11 cellular contexts compared by ENCODE assay signal in the genomic region with DNA sequence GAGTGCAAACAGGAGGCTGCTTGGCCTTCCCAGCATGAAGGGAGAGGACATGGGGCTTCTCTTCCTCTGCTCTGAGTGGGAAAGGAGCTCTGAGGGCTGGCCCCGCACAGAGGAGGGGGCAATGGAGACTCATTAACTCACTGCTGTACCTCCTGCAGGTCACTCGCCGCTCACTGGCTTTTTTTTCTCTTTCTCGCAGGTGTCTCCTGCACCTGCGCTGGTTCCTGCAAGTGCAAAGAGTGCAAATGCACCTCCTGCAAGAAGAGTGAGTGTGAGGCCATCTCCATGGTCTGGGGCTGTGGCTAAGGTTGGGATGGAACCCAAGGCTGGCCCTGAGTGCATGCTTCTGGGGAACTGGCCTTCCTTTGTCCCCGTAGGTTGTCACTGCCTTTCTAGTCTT. TPM values are rescaled to one million over a fixed set of nuclear protein-coding genes. Genes with fewer than 3 reads are reported as not detected.
A peak's percentile ranks its signal among the peaks of the same experiment; 100 is the strongest.
DNase-seq lines count a peak whose midpoint lies in the region; ATAC-seq lines count a peak whose summit lies in the region.
"Had no signal": no experiment of that assay in that cellular context is flagged by ENCODE, and none has a peak within 500 bp of the region (broad histone marks: within the 10 kb centered on the region; RNA-seq: fewer than 3 reads in every experiment).

No MANE protein-coding gene starts in this region.

- no peaks in the 10 kb centered on the region for H3K36me3 Mint-ChIP-seq in activated CD4-positive, alpha-beta T cell treated with anti-CD3 and anti-CD28 coated beads for 36 hours (ENCODE audit: low read depth)
- no peaks in the 10 kb centered on the region for H3K36me3 Mint-ChIP-seq in activated T-helper 2 cell treated with anti-CD3 and anti-CD28 coated beads, Interferon-gamma antibody, Interleukin-2, Interleukin-4, amounts not matched to agents 10 μg/mL and 5 μg/mL and 100 μg/mL, durations not matched to agents 14 hours and 24 hours and 36 hours (ENCODE audit: low read depth)

- H3K27me3 Mint-ChIP-seq in activated CD4-positive, alpha-beta T cell treated with anti-CD3 and anti-CD28 coated beads for 36 hours: peaks cover 2% of the 10 kb centered on the region
- peaks cover 20% of the 10 kb centered on the region for H3K27me3 Mint-ChIP-seq in activated T-helper 2 cell treated with anti-CD3 and anti-CD28 coated beads, Interferon-gamma antibody, Interleukin-2, Interleukin-4, amounts not matched to agents 10 μg/mL and 5 μg/mL and 100 μg/mL, durations not matched to agents 14 hours and 24 hours and 36 hours (ENCODE audit: low read depth)
- H3K27me3 Mint-ChIP-seq in stimulated activated naive CD8-positive, alpha-beta T cell treated with anti-CD3 and anti-CD28 coated beads, Interleukin-15, amount 100 ng/mL, for 72 hours: no peaks in the 10 kb centered on the region

- peaks cover 19% of the 10 kb centered on the region for H3K4me1 Mint-ChIP-seq in activated CD4-positive, alpha-beta T cell treated with anti-CD3 and anti-CD28 coated beads for 36 hours
- H3K4me1 Mint-ChIP-seq in activated T-helper 2 cell treated with anti-CD3 and anti-CD28 coated beads, Interferon-gamma antibody, Interleukin-2, Interleukin-4, amounts not matched to agents 10 μg/mL and 5 μg/mL and 100 μg/mL, durations not matched to agents 14 hours and 24 hours and 36 hours (ENCODE audit: low read depth): peaks cover 21% of the 10 kb centered on the region
- H3K4me1 Mint-ChIP-seq in stimulated activated naive CD8-positive, alpha-beta T cell treated with anti-CD3 and anti-CD28 coated beads, Interleukin-15, amount 100 ng/mL, for 72 hours: peaks cover 40% of the 10 kb centered on the region

- intact Hi-C loops in activated CD4-positive, alpha-beta T cell treated with anti-CD3 and anti-CD28 coated beads for 36 hours (cut with DNase I, micrococcal nuclease): no loop called here
- intact Hi-C loops in activated T-helper 2 cell treated with anti-CD3 and anti-CD28 coated beads, Interferon-gamma antibody, Interleukin-2, Interleukin-4, amounts not matched to agents 10 μg/mL and 5 μg/mL and 100 μg/mL, durations not matched to agents 14 hours and 24 hours and 36 hours (cut with micrococcal nuclease): no loop called here

- POLR2A ChIA-PET in activated CD4-positive, alpha-beta T cell treated with anti-CD3 and anti-CD28 coated beads for 36 hours (lab: Charles Lee): no interaction called here

- CTCF ChIA-PET in activated CD4-positive, alpha-beta T cell treated with anti-CD3 and anti-CD28 coated beads for 36 hours (lab: Charles Lee): no interaction called here

- H3K9me3 Mint-ChIP-seq in activated CD4-positive, alpha-beta T cell treated with anti-CD3 and anti-CD28 coated beads for 36 hours (ENCODE audit: low read depth): no peaks in the 10 kb centered on the region
- H3K9me3 Mint-ChIP-seq in activated T-helper 2 cell treated with anti-CD3 and anti-CD28 coated beads, Interferon-gamma antibody, Interleukin-2, Interleukin-4, amounts not matched to agents 10 μg/mL and 5 μg/mL and 100 μg/mL, durations not matched to agents 14 hours and 24 hours and 36 hours: no peaks in the 10 kb centered on the region
- H3K9me3 Mint-ChIP-seq in stimulated activated naive CD8-positive, alpha-beta T cell treated with anti-CD3 and anti-CD28 coated beads, Interleukin-15, amount 100 ng/mL, for 72 hours: no peaks in the 10 kb centered on the region

- ATAC-seq in activated CD4-positive, alpha-beta T cell treated with anti-CD3 and anti-CD28 coated beads for 36 hours: no peak
- ATAC-seq in stimulated activated naive CD8-positive, alpha-beta T cell treated with anti-CD3 and anti-CD28 coated beads, Interleukin-15, amount 100 ng/mL, for 72 hours: no peak
- no peak for ATAC-seq in HG03521 (IDR thresholded peaks at IDR 0.05; ENCODE audit: unreplicated experiment)

- DNase-seq in activated CD4-positive, alpha-beta T cell treated with anti-CD3 and anti-CD28 coated beads for 36 hours: no peak
- no peak for DNase-seq in activated CD4-positive, alpha-beta T cell treated with anti-CD3 and anti-CD28 coated beads for 1 hour
- no peak for DNase-seq in activated T-helper 2 cell treated with anti-CD3 and anti-CD28 coated beads, Interferon-gamma antibody, Interleukin-2, Interleukin-4, amounts not matched to agents 10 μg/mL and 5 μg/mL and 100 μg/mL, durations not matched to agents 14 hours and 24 hours and 36 hours (ENCODE audit: low spot score)
- no peak for DNase-seq in stimulated activated naive CD8-positive, alpha-beta T cell treated with anti-CD3 and anti-CD28 coated beads, Interleukin-15, amount 100 ng/mL, for 72 hours
- DNase-seq in NAMALWA (ENCODE audit: low spot score) (no peak), inferior parietal cortex (ENCODE audit: extremely low spot score) (no peak)
- DNase-seq: mesendoderm, MG63, SW 1271 had no signal

- H3K27me3 ChIP-seq in layer of hippocampus (ENCODE audit: control insufficient read depth, insufficient read depth, low read length): peaks cover 7% of the 10 kb centered on the region

- no peak overlapping the region for H3K27ac Mint-ChIP-seq in activated CD4-positive, alpha-beta T cell treated with anti-CD3 and anti-CD28 coated beads for 36 hours
- no peak overlapping the region for H3K27ac Mint-ChIP-seq in activated T-helper 2 cell treated with anti-CD3 and anti-CD28 coated beads, Interferon-gamma antibody, Interleukin-2, Interleukin-4, amounts not matched to agents 10 μg/mL and 5 μg/mL and 100 μg/mL, durations not matched to agents 14 hours and 24 hours and 36 hours
- H3K27ac Mint-ChIP-seq in stimulated activated naive CD8-positive, alpha-beta T cell treated with anti-CD3 and anti-CD28 coated beads, Interleukin-15, amount 100 ng/mL, for 72 hours: no peak overlapping the region

- peak overlapping the region; percentile 42 for H3K27ac ChIP-seq in layer of hippocampus (ENCODE audit: low read depth, low read length)

- H3K4me3 Mint-ChIP-seq in activated CD4-positive, alpha-beta T cell treated with anti-CD3 and anti-CD28 coated beads for 36 hours: peak overlapping the region; percentile 79
- H3K4me3 Mint-ChIP-seq in activated T-helper 2 cell treated with anti-CD3 and anti-CD28 coated beads, Interferon-gamma antibody, Interleukin-2, Interleukin-4, amounts not matched to agents 10 μg/mL and 5 μg/mL and 100 μg/mL, durations not matched to agents 14 hours and 24 hours and 36 hours (ENCODE audit: low read depth): peak overlapping the region; percentile 96
- H3K4me3 Mint-ChIP-seq in stimulated activated naive CD8-positive, alpha-beta T cell treated with anti-CD3 and anti-CD28 coated beads, Interleukin-15, amount 100 ng/mL, for 72 hours: peak overlapping the region; percentile 96 to 97

RNA-seq across cellular contexts. Expression of a gene that starts 0.7 kb away (rescaled TPM):
- 1 to 10 TPM; 7.0 to 7.1 TPM for total RNA-seq in activated CD4-positive, alpha-beta T cell treated with anti-CD3 and anti-CD28 coated beads for 36 hours
- 6.4 and 8.0 TPM in 2 replicates for total RNA-seq in activated T-helper 2 cell treated with anti-CD3 and anti-CD28 coated beads, Interferon-gamma antibody, Interleukin-2, Interleukin-4, amounts not matched to agents 10 μg/mL and 5 μg/mL and 100 μg/mL, durations not matched to agents 14 hours and 24 hours and 36 hours

RNA-seq across cellular contexts. Expression of a gene that starts 6.8 kb away (rescaled TPM):
- total RNA-seq in activated CD4-positive, alpha-beta T cell treated with anti-CD3 and anti-CD28 coated beads for 36 hours: not detected
- not detected in 2 replicates for total RNA-seq in activated T-helper 2 cell treated with anti-CD3 and anti-CD28 coated beads, Interferon-gamma antibody, Interleukin-2, Interleukin-4, amounts not matched to agents 10 μg/mL and 5 μg/mL and 100 μg/mL, durations not matched to agents 14 hours and 24 hours and 36 hours

RNA-seq across cellular contexts. Expression of a gene that starts 9.4 kb away (rescaled TPM):
- total RNA-seq in activated CD4-positive, alpha-beta T cell treated with anti-CD3 and anti-CD28 coated beads for 36 hours: 10 to 100 TPM; 14.7 TPM
- 21.1 and 24.5 TPM in 2 replicates for total RNA-seq in activated T-helper 2 cell treated with anti-CD3 and anti-CD28 coated beads, Interferon-gamma antibody, Interleukin-2, Interleukin-4, amounts not matched to agents 10 μg/mL and 5 μg/mL and 100 μg/mL, durations not matched to agents 14 hours and 24 hours and 36 hours

RNA-seq across cellular contexts. Expression of a gene that starts 11.1 kb away (rescaled TPM):
- under 1 TPM in 1 of 2 experiments, not detected in 1; 0.61 TPM for total RNA-seq in activated CD4-positive, alpha-beta T cell treated with anti-CD3 and anti-CD28 coated beads for 36 hours
- total RNA-seq in activated T-helper 2 cell treated with anti-CD3 and anti-CD28 coated beads, Interferon-gamma antibody, Interleukin-2, Interleukin-4, amounts not matched to agents 10 μg/mL and 5 μg/mL and 100 μg/mL, durations not matched to agents 14 hours and 24 hours and 36 hours: not detected in 2 replicates

RNA-seq across cellular contexts. Expression of a gene that starts 20.0 kb away (rescaled TPM):
- 1 to 10 TPM in 1 of 2 experiments, under 1 TPM in 1; 0.74 to 1.1 TPM for total RNA-seq in activated CD4-positive, alpha-beta T cell treated with anti-CD3 and anti-CD28 coated beads for 36 hours
- total RNA-seq in activated T-helper 2 cell treated with anti-CD3 and anti-CD28 coated beads, Interferon-gamma antibody, Interleukin-2, Interleukin-4, amounts not matched to agents 10 μg/mL and 5 μg/mL and 100 μg/mL, durations not matched to agents 14 hours and 24 hours and 36 hours: 7.6 and 8.3 TPM in 2 replicates
